Comparison of ENCODE assay signal across 20 cellular contexts in genomic region chr3:160948273-160948672, GRCh38.
DNase-seq lines count a peak whose midpoint lies in the region; ATAC-seq and TF ChIP-seq lines count a peak whose summit lies in the region.
"Had no signal": no experiment of that assay in that cellular context is flagged by ENCODE, and none has a peak within 500 bp of the region (broad histone marks: within the 10 kb centered on the region; RNA-seq: fewer than 3 reads in every experiment).

No MANE protein-coding gene starts in this region.

- TF ChIP-seq RAD21 in Ishikawa (IDR thresholded peaks at IDR 0.05; ENCODE audit: low read depth): no peak

- H3K4me3 ChIP-seq in epithelial cell of proximal tubule (ENCODE audit: low read depth, low read length): no peak overlapping the region
- H3K4me3 ChIP-seq: GM12878, MG63, SJSA1 had no signal

- peak; percentile 48 for DNase-seq in epithelial cell of proximal tubule (ENCODE audit: low read depth)
- DNase-seq in left lobe of liver (ENCODE audit: low spot score): peak; percentile 91
- no peak for DNase-seq in sciatic nerve (ENCODE audit: low spot score)
- no peak for DNase-seq in activated effector memory CD4-positive, alpha-beta T cell treated with anti-CD3 and anti-CD28 coated beads, Interleukin-2, amount 50 U/mL, for 16 hours
- no peak for DNase-seq in hepatic stellate cell (ENCODE audit: low spot score)
- no peak for DNase-seq in GDM1 (lab: John Stamatoyannopoulos, UW)
- DNase-seq: AML-193, GOT3, MG63, NCI-H1048, NCI-H1436 treated with DMSO at 0.1 percent for 48 hours, NCI-H2029 treated with DMSO at 0.1 percent for 48 hours, NCI-H2171, NCI-H446 had no signal

- no peak for TF ChIP-seq CTCF in epithelial cell of proximal tubule (conservative IDR thresholded peaks at IDR 0.05; ENCODE audit: low read depth, low read length)

- TF ChIP-seq EP300 in Ishikawa (IDR thresholded peaks at IDR 0.05; ENCODE audit: borderline replicate concordance): no peak

- intact Hi-C loops in sciatic nerve (cut with DNase I): loop anchor here (10.0 kb wide), 1 partner anchor 243 kb away; no protein-coding TSS in a partner anchor

- ATAC-seq in left lobe of liver (no peak), sciatic nerve (peak; percentile 15), HG03196 (IDR thresholded peaks at IDR 0.05; ENCODE audit: unreplicated experiment) (no peak)
- ATAC-seq: GM12878, HCT116, Panc1 had no signal

TF ChIP-seq in Ishikawa, 13 proteins besides CTCF, POLR2A, EP300 and RAD21:
- TF ChIP-seq REST (IDR thresholded peaks at IDR 0.05; ENCODE audit: low read depth) (no peak), MAX (IDR thresholded peaks at IDR 0.05) (no peak), CEBPB (IDR thresholded peaks at IDR 0.05) (0 out of 2 replicates have a peak, but pooled peaks have one; percentile 4), YY1 (IDR thresholded peaks at IDR 0.05; ENCODE audit: low read depth) (no peak)

Comparison
In these comparisons a context has a peak if more than half of its experiments do, and no peak if none do; other contexts are left out.
1. DNase-seq: peak in epithelial cell of proximal tubule (single experiment) and left lobe of liver (single experiment); none in sciatic nerve (single experiment), activated effector memory CD4-positive, alpha-beta T cell treated with anti-CD3 and anti-CD28 coated beads, Interleukin-2, amount 50 U/mL, for 16 hours (single experiment), hepatic stellate cell (single experiment) and GDM1 (single experiment).